Comparison of ENCODE assay signal across 18 cellular contexts in the genomic region with DNA sequence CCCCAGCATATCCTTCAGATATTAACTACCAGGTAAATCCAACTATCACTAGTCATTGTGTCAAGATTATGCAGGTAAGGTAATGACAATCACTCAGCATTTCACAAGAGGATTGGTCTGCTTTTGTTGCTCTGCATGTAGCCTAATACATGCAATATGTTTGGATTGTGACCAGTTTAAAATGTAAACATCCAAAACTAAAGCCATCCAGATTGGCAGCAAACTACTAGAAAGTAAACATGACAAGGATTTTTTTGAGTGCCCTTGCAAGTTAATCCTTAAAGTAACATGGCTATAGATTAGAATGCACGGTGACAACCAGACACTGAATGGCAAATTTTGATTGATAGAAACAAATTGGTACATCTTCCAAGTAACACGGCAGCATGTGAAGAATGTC.
"Had no signal": no experiment of that assay in that cellular context is flagged by ENCODE, and none has a peak within 500 bp of the region (broad histone marks: within the 10 kb centered on the region; RNA-seq: fewer than 3 reads in every experiment).

No MANE protein-coding gene starts in this region.

- ATAC-seq: effector memory CD8-positive, alpha-beta T cell; gastroesophageal sphincter; lower lobe of right lung; natural killer cell had no signal

- DNase-seq: effector memory CD8-positive, alpha-beta T cell; foreskin fibroblast; glutamatergic neuron; kidney glomerular epithelial cell; lower lobe of right lung; natural killer cell; posterior cingulate gyrus; sigmoid colon; stimulated activated CD4-positive, alpha-beta T cell treated with anti-CD3 and anti-CD28 coated beads, Interleukin-2, amount 100 ng/mL, for 24 hours; stimulated activated naive CD4-positive, alpha-beta T cell; stomach; substantia nigra; transverse colon had no signal

- H3K27me3 ChIP-seq: esophagus muscularis mucosa, gastroesophageal sphincter, sigmoid colon, stomach, transverse colon had no signal

- H3K36me3 ChIP-seq: esophagus muscularis mucosa, gastroesophageal sphincter, lower lobe of right lung, sigmoid colon, stomach, thoracic aorta, transverse colon had no signal

- H3K27ac ChIP-seq: epithelial cell of prostate, esophagus muscularis mucosa, gastroesophageal sphincter, lower lobe of right lung, sigmoid colon, skin epidermis, stomach, thoracic aorta, transverse colon had no signal

- H3K4me3 ChIP-seq: esophagus muscularis mucosa, gastroesophageal sphincter, lower lobe of right lung, sigmoid colon, skin epidermis, stomach, thoracic aorta, transverse colon had no signal

- H3K4me1 ChIP-seq: esophagus muscularis mucosa, gastroesophageal sphincter, lower lobe of right lung, sigmoid colon, transverse colon had no signal

- H3K9me3 ChIP-seq: esophagus muscularis mucosa, gastroesophageal sphincter, lower lobe of right lung, sigmoid colon, stomach, thoracic aorta, transverse colon had no signal
